ENCODE assay signal across 8 cellular contexts in the genomic region with DNA sequence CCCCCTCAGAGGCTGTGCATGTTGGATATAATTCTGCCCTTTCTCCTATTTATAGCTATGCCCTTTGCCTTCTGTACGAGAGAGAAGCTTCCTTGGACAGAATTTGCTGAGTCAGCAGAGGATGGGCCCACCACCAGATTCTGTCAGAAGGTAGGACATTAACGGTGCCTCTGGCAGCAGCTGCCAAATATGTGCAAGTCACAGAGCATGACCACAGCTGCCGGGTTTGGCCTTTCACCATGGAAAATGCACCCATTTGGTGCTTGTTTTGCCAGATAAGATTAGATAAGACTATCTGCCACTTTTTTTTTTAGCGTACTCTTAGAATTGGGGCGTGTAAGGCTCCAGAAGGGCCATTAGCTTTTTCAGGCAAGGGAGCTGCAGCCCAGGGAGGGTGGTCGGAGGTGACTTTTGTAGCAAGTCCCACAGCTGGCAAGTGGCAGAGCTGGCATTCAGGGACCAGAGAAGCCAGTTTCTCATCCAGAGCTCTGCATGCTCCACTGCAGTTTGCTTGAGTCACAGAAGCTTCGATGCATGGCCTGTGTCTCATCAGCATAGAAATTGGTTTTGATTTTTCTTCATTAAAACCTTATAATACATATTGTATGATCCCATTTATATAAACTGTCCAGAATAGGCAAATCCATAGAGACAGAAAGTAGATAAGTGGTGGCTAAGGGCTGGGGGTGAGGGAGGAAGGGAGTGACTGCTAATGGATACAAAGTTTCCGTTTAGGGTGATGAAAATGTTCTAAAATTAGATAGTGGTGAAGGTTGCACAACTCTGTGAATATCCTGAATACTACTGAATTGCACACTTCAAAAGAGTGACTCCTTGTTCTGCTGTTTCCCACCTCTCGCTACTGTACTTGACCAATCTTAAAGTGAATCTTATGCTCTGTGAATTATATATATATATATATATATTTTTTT. TPM values are rescaled to one million over a fixed set of nuclear protein-coding genes. Genes with fewer than 3 reads are reported as not detected.
DNase-seq lines count a peak whose midpoint lies in the region; ATAC-seq and TF ChIP-seq lines count a peak whose summit lies in the region.

No MANE protein-coding gene starts in this region.

- H3K4me2 ChIP-seq in MM.1S (ENCODE audit: low read depth, low read length) = no peak overlapping the region

- no peaks in the 10 kb centered on the region for H3K36me3 Mint-ChIP-seq in activated T-helper 2 cell treated with anti-CD3 and anti-CD28 coated beads, Interferon-gamma antibody, Interleukin-2, Interleukin-4, amounts not matched to agents 10 μg/mL and 5 μg/mL and 100 μg/mL, durations not matched to agents 14 hours and 24 hours and 36 hours (ENCODE audit: low read depth)

- peak; percentile 52 for DNase-seq in AG09309 (ENCODE audit: low read depth)
- DNase-seq in activated T-helper 2 cell treated with anti-CD3 and anti-CD28 coated beads, Interferon-gamma antibody, Interleukin-2, Interleukin-4, amounts not matched to agents 10 μg/mL and 5 μg/mL and 100 μg/mL, durations not matched to agents 14 hours and 24 hours and 36 hours (ENCODE audit: low spot score) = no peak
- no peak for DNase-seq in MM.1S
- no peak for DNase-seq in stimulated activated naive CD4-positive, alpha-beta T cell (lab: John Stamatoyannopoulos, UW)

- peak overlapping the region in 1 of 2 donors; percentile 64 for H3K9ac ChIP-seq in liver (ENCODE audit: low read depth in 1 of 2, low read length in 2 of 2)
- no peak overlapping the region for H3K9ac ChIP-seq in MM.1S (ENCODE audit: low read length)

- H3K27ac Mint-ChIP-seq in activated T-helper 2 cell treated with anti-CD3 and anti-CD28 coated beads, Interferon-gamma antibody, Interleukin-2, Interleukin-4, amounts not matched to agents 10 μg/mL and 5 μg/mL and 100 μg/mL, durations not matched to agents 14 hours and 24 hours and 36 hours = peak overlapping the region; percentile 39

- H3K36me3 ChIP-seq in liver (ENCODE audit: control insufficient read depth in 4 of 4, insufficient read depth in 3 of 4, low read depth in 1 of 4, low read length in 3 of 4) = peaks cover 0 to 4% (median 2%) of the 10 kb centered on the region in 4 donors
- H3K36me3 ChIP-seq in MM.1S (replicated peaks; ENCODE audit: insufficient read depth, low read length) = no peaks in the 10 kb centered on the region

- H3K4me1 Mint-ChIP-seq in activated T-helper 2 cell treated with anti-CD3 and anti-CD28 coated beads, Interferon-gamma antibody, Interleukin-2, Interleukin-4, amounts not matched to agents 10 μg/mL and 5 μg/mL and 100 μg/mL, durations not matched to agents 14 hours and 24 hours and 36 hours (ENCODE audit: low read depth) = peaks cover 31% of the 10 kb centered on the region

- H3K4me1 ChIP-seq in liver (ENCODE audit: control insufficient read depth in 4 of 4, insufficient read depth in 4 of 4, low read length in 3 of 4) (peaks cover 28 to 83% (median 57%) of the 10 kb centered on the region in 4 donors), MM.1S (ENCODE audit: low read length) (peaks cover 5% of the 10 kb centered on the region; the same call in 1 of the 2 replicates)

- intact Hi-C loops in activated T-helper 2 cell treated with anti-CD3 and anti-CD28 coated beads, Interferon-gamma antibody, Interleukin-2, Interleukin-4, amounts not matched to agents 10 μg/mL and 5 μg/mL and 100 μg/mL, durations not matched to agents 14 hours and 24 hours and 36 hours (cut with micrococcal nuclease) = loop anchor here (1.0 kb wide), 1 partner anchor 25 kb away; no protein-coding TSS in a partner anchor

- ATAC-seq in GM21381 (IDR thresholded peaks at IDR 0.05; ENCODE audit: unreplicated experiment) = no peak
- ATAC-seq in GM19452 (IDR thresholded peaks at IDR 0.05; ENCODE audit: unreplicated experiment) = no peak

- no peaks in the 10 kb centered on the region for H3K9me2 ChIP-seq in MM.1S (replicated peaks; ENCODE audit: insufficient read depth, low read length)

- H3K4me3 Mint-ChIP-seq in activated T-helper 2 cell treated with anti-CD3 and anti-CD28 coated beads, Interferon-gamma antibody, Interleukin-2, Interleukin-4, amounts not matched to agents 10 μg/mL and 5 μg/mL and 100 μg/mL, durations not matched to agents 14 hours and 24 hours and 36 hours (ENCODE audit: low read depth) = no peak overlapping the region

- no peaks in the 10 kb centered on the region for H3K79me2 ChIP-seq in MM.1S (ENCODE audit: low read length)

- 14% methylated on average over 9 of the region's 9 CpGs for WGBS in liver

- no peaks in the 10 kb centered on the region for H3K9me3 ChIP-seq in liver (ENCODE audit: control insufficient read depth in 4 of 4, low read length in 3 of 4)
- H3K9me3 ChIP-seq in MM.1S (replicated peaks; ENCODE audit: insufficient read depth, low read length) = no peaks in the 10 kb centered on the region

- H3K27me3 ChIP-seq in liver (ENCODE audit: control insufficient read depth in 4 of 4, insufficient read depth in 4 of 4, low read length in 3 of 4) (no peaks in the 10 kb centered on the region), MM.1S (replicated peaks; ENCODE audit: insufficient read depth, low read length) (no peaks in the 10 kb centered on the region)

- TF ChIP-seq RAD21 in Ishikawa (IDR thresholded peaks at IDR 0.05; ENCODE audit: low read depth) (no peak), liver (IDR thresholded peaks at IDR 0.05) (peak; percentile 3 to 31)

- H3K27me3 Mint-ChIP-seq in activated T-helper 2 cell treated with anti-CD3 and anti-CD28 coated beads, Interferon-gamma antibody, Interleukin-2, Interleukin-4, amounts not matched to agents 10 μg/mL and 5 μg/mL and 100 μg/mL, durations not matched to agents 14 hours and 24 hours and 36 hours (ENCODE audit: low read depth) = peaks cover 4% of the 10 kb centered on the region

- no peak for TF ChIP-seq CTCF in AG09309 (IDR thresholded peaks at IDR 0.05; ENCODE audit: control insufficient read depth, insufficient read depth, low read depth, low read length, missing control alignments)
- no peak for TF ChIP-seq CTCF in liver (IDR thresholded peaks at IDR 0.05; ENCODE audit: low read depth, low read length, missing input control)
- TF ChIP-seq CTCF in MM.1S (IDR thresholded peaks at IDR 0.05; ENCODE audit: low read length) = no peak

- no peak overlapping the region for H2AFZ ChIP-seq in MM.1S (ENCODE audit: low read length)

- H4K20me1 ChIP-seq in MM.1S (ENCODE audit: insufficient read depth, low read length) = no peaks in the 10 kb centered on the region

- no peak for TF ChIP-seq EP300 in Ishikawa (IDR thresholded peaks at IDR 0.05; ENCODE audit: borderline replicate concordance)

- no peaks in the 10 kb centered on the region; the same call in 1 of the 2 replicates for H3F3A ChIP-seq in MM.1S (ENCODE audit: insufficient read depth, low read length)

- H3K4me3 ChIP-seq in AG09309 (ENCODE audit: control insufficient read depth, low read depth, low read length) (no peak overlapping the region), liver (ENCODE audit: low read depth in 1 of 3, low read length in 3 of 3) (no peak overlapping the region), MM.1S (ENCODE audit: low read length) (no peak overlapping the region)

- no peaks in the 10 kb centered on the region for H3K9me3 Mint-ChIP-seq in activated T-helper 2 cell treated with anti-CD3 and anti-CD28 coated beads, Interferon-gamma antibody, Interleukin-2, Interleukin-4, amounts not matched to agents 10 μg/mL and 5 μg/mL and 100 μg/mL, durations not matched to agents 14 hours and 24 hours and 36 hours

- H3K27ac ChIP-seq in liver (ENCODE audit: low read depth in 1 of 2, low read length in 2 of 2) (peak overlapping the region; percentile 82 to 91), MM.1S (ENCODE audit: low read length) (no peak overlapping the region)

TF ChIP-seq in Ishikawa, 13 proteins besides CTCF, POLR2A, EP300 and RAD21:
- TF ChIP-seq NFIC (IDR thresholded peaks at IDR 0.05) = peak; percentile 11; the same call in 1 of the 2 replicates
- TF ChIP-seq FOXM1 (IDR thresholded peaks at IDR 0.05; ENCODE audit: borderline replicate concordance, low read depth) = no peak
- TF ChIP-seq, protein P1, sequence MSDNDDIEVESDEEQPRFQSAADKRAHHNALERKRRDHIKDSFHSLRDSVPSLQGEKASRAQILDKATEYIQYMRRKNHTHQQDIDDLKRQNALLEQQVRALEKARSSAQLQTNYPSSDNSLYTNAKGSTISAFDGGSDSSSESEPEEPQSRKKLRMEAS (IDR thresholded peaks at IDR 0.05) = no peak

TF ChIP-seq in liver, 16 proteins besides CTCF, POLR2A, EP300 and RAD21 (continues in another document):
- TF ChIP-seq, protein P2, sequence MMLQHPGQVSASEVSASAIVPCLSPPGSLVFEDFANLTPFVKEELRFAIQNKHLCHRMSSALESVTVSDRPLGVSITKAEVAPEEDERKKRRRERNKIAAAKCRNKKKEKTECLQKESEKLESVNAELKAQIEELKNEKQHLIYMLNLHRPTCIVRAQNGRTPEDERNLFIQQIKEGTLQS (IDR thresholded peaks at IDR 0.05) = peak; percentile 58
- TF ChIP-seq FOXA1 (IDR thresholded peaks at IDR 0.05) (no peak), TAF1 (conservative IDR thresholded peaks at IDR 0.05) (no peak), YY1 (IDR thresholded peaks at IDR 0.05) (peak; percentile 82), RXRA (IDR thresholded peaks at IDR 0.05) (peak; percentile 74 to 82), EGR1 (IDR thresholded peaks at IDR 0.05; ENCODE audit: low read depth in 2 of 2) (peak in 1 of 2 donors; percentile 64), GABPA (IDR thresholded peaks at IDR 0.05 in 1 of 2, conservative IDR thresholded peaks at IDR 0.05 in 1 of 2) (no peak), JUND (IDR thresholded peaks at IDR 0.05) (peak; percentile 46 to 52)

RNA-seq across cellular contexts. Expression of a gene that starts 15.8 kb away (rescaled TPM):
- 0.09 and 0.11 TPM in 2 replicates for total RNA-seq in activated T-helper 2 cell treated with anti-CD3 and anti-CD28 coated beads, Interferon-gamma antibody, Interleukin-2, Interleukin-4, amounts not matched to agents 10 μg/mL and 5 μg/mL and 100 μg/mL, durations not matched to agents 14 hours and 24 hours and 36 hours
- total RNA-seq in liver = 10 to 100 TPM in 1 of 2 donors, 1 to 10 TPM in 1; 7.1 to 67.6 TPM
- 100 to 1,000 TPM in 1 of 2 donors, 10 to 100 TPM in 1; 50.0 to 115 TPM for polyA plus RNA-seq in liver

RNA-seq across cellular contexts. Expression of a gene that starts 44.0 kb away (rescaled TPM):
- total RNA-seq in activated T-helper 2 cell treated with anti-CD3 and anti-CD28 coated beads, Interferon-gamma antibody, Interleukin-2, Interleukin-4, amounts not matched to agents 10 μg/mL and 5 μg/mL and 100 μg/mL, durations not matched to agents 14 hours and 24 hours and 36 hours = 115 and 128 TPM in 2 replicates
- 100 to 1,000 TPM; 176 to 202 TPM for total RNA-seq in liver
- polyA plus RNA-seq in liver = 100 to 1,000 TPM; 118 to 182 TPM

RNA-seq across cellular contexts. Expression of a gene that starts 44.8 kb away (rescaled TPM):
- total RNA-seq in activated T-helper 2 cell treated with anti-CD3 and anti-CD28 coated beads, Interferon-gamma antibody, Interleukin-2, Interleukin-4, amounts not matched to agents 10 μg/mL and 5 μg/mL and 100 μg/mL, durations not matched to agents 14 hours and 24 hours and 36 hours = 148 and 160 TPM in 2 replicates
- total RNA-seq in liver = 100 to 1,000 TPM in 1 of 2 donors, 10 to 100 TPM in 1; 91.3 to 128 TPM
- polyA plus RNA-seq in liver = 10 to 100 TPM; 57.2 to 80.6 TPM
